Comparison of ENCODE assay signal across 16 cellular contexts in genomic region chr20:58993332-58994248, GRCh38. TPM values are rescaled to one million over a fixed set of nuclear protein-coding genes. Genes with fewer than 3 reads are reported as not detected.
DNase-seq lines count a peak whose midpoint lies in the region; ATAC-seq and TF ChIP-seq lines count a peak whose summit lies in the region.
"Had no signal": no experiment of that assay in that cellular context is flagged by ENCODE, and none has a peak within 500 bp of the region (broad histone marks: within the 10 kb centered on the region; RNA-seq: fewer than 3 reads in every experiment).

No MANE protein-coding gene starts in this region.

- TF ChIP-seq CTCF in CD14-positive monocyte (IDR thresholded peaks at IDR 0.05) (no peak), RWPE2 (IDR thresholded peaks at IDR 0.05; ENCODE audit: poor library complexity, severe bottlenecking) (no peak)

- H3K27me3 Mint-ChIP-seq in CD14-positive monocyte (ENCODE audit: low read depth in 3 of 3) (peaks cover 0 to 4% (median 0%) of the 10 kb centered on the region in 3 donors), memory B cell (no peaks in the 10 kb centered on the region)
- H3K27me3 Mint-ChIP-seq: activated naive CD4-positive, alpha-beta T cell treated with anti-CD3 and anti-CD28 coated beads, Interleukin-2, amount 50 U/mL, for 24 hours; central memory CD8-positive, alpha-beta T cell; stimulated activated naive CD8-positive, alpha-beta T cell treated with anti-CD3 and anti-CD28 coated beads, Interleukin-15, Interleukin-2, amounts not matched to agents 100 ng/mL and 50 ng/mL, for 24 hours had no signal

- peak; percentile 27 for DNase-seq in CD14-positive monocyte (ENCODE audit: low spot score)
- peak; percentile 75 for DNase-seq in RWPE2 (ENCODE audit: low spot score)
- DNase-seq in memory B cell (ENCODE audit: low spot score in 2 of 2): no peak
- DNase-seq in central memory CD4-positive, alpha-beta T cell: no peak
- DNase-seq in middle frontal gyrus (ENCODE audit: extremely low spot score, low spot score): no peak
- no peak for DNase-seq in DMS 273 treated with DMSO at 0.1 percent for 48 hours (lab: John Stamatoyannopoulos, UW)
- DNase-seq: activated CD4-positive, alpha-beta T cell treated with anti-CD3 and anti-CD28 coated beads for 48 hours; NCI-H2227 treated with DMSO at 0.1 percent for 48 hours had no signal

- H3K27ac ChIP-seq in RWPE2 (ENCODE audit: poor library complexity, severe bottlenecking): no peak overlapping the region
- H3K27ac ChIP-seq: BLaER1 had no signal

- no peak overlapping the region for H3K4me3 Mint-ChIP-seq in CD14-positive monocyte
- H3K4me3 Mint-ChIP-seq in memory B cell: no peak overlapping the region
- H3K4me3 Mint-ChIP-seq: activated naive CD4-positive, alpha-beta T cell treated with anti-CD3 and anti-CD28 coated beads, Interleukin-2, amount 50 U/mL, for 24 hours; central memory CD8-positive, alpha-beta T cell; stimulated activated naive CD8-positive, alpha-beta T cell treated with anti-CD3 and anti-CD28 coated beads, Interleukin-15, Interleukin-2, amounts not matched to agents 100 ng/mL and 50 ng/mL, for 24 hours; T-helper 2 cell treated with Interferon-gamma antibody and Interleukin-4, amounts not matched to agents 5 μg/mL and 100 μg/mL, for 36 hours had no signal

- intact Hi-C loops in CD14-positive monocyte (cut with micrococcal nuclease): loop anchor here in 1 of 2 donors (5.0 kb wide), 1 partner anchor 34 kb away; no protein-coding TSS in a partner anchor

- H3K9me3 Mint-ChIP-seq in CD14-positive monocyte: no peaks in the 10 kb centered on the region
- no peaks in the 10 kb centered on the region for H3K9me3 Mint-ChIP-seq in memory B cell
- H3K9me3 Mint-ChIP-seq: activated naive CD4-positive, alpha-beta T cell treated with anti-CD3 and anti-CD28 coated beads, Interleukin-2, amount 50 U/mL, for 24 hours; central memory CD8-positive, alpha-beta T cell; stimulated activated naive CD8-positive, alpha-beta T cell treated with anti-CD3 and anti-CD28 coated beads, Interleukin-15, Interleukin-2, amounts not matched to agents 100 ng/mL and 50 ng/mL, for 24 hours; T-helper 2 cell treated with Interferon-gamma antibody and Interleukin-4, amounts not matched to agents 5 μg/mL and 100 μg/mL, for 36 hours had no signal

- ATAC-seq in GM18520 (IDR thresholded peaks at IDR 0.05; ENCODE audit: unreplicated experiment): peak; percentile 32
- peak; percentile 4; the same call in 2 of the 3 replicates for ATAC-seq in RWPE2 (ENCODE audit: low read depth)
- ATAC-seq in memory B cell (ENCODE audit: low read depth): no peak
- ATAC-seq in HG03175 (IDR thresholded peaks at IDR 0.05; ENCODE audit: unreplicated experiment): no peak

- H3K4me3 ChIP-seq in RWPE2 (ENCODE audit: severe bottlenecking): no peak overlapping the region
- H3K4me3 ChIP-seq: BLaER1, Peyer's patch had no signal

- H3K36me3 Mint-ChIP-seq in CD14-positive monocyte (peaks cover 81 to 94% of the 10 kb centered on the region in 2 donors), memory B cell (peaks cover 35% of the 10 kb centered on the region)

- H3K9me3 ChIP-seq in RWPE2 (ENCODE audit: severe bottlenecking): no peaks in the 10 kb centered on the region
- H3K9me3 ChIP-seq: BLaER1, Peyer's patch had no signal

- peak overlapping the region in 5 of 7 donors; percentile 2 to 63 (median 30) for H3K27ac Mint-ChIP-seq in CD14-positive monocyte
- H3K27ac Mint-ChIP-seq in memory B cell: peak overlapping the region; percentile 45
- H3K27ac Mint-ChIP-seq: activated naive CD4-positive, alpha-beta T cell treated with anti-CD3 and anti-CD28 coated beads, Interleukin-2, amount 50 U/mL, for 24 hours; T-helper 2 cell treated with Interferon-gamma antibody and Interleukin-4, amounts not matched to agents 5 μg/mL and 100 μg/mL, for 36 hours had no signal

- H3K27me3 ChIP-seq in RWPE2 (ENCODE audit: insufficient read depth, poor library complexity, severe bottlenecking): no peaks in the 10 kb centered on the region
- H3K27me3 ChIP-seq: BLaER1, Peyer's patch had no signal

- peaks cover 7% of the 10 kb centered on the region for H3K4me1 Mint-ChIP-seq in CD14-positive monocyte
- peaks cover 17% of the 10 kb centered on the region for H3K4me1 Mint-ChIP-seq in memory B cell

- peaks cover 100% of the 10 kb centered on the region for H3K36me3 ChIP-seq in RWPE2 (ENCODE audit: low read depth)

- H3K4me1 ChIP-seq in RWPE2 (ENCODE audit: insufficient read depth, poor library complexity, severe bottlenecking): no peaks in the 10 kb centered on the region
- H3K4me1 ChIP-seq: BLaER1, Peyer's patch had no signal

RNA-seq across cellular contexts. Expression of gene NELFCD, which starts 12.5 kb away (rescaled TPM):
- polyA plus RNA-seq in CD14-positive monocyte: 10 to 100 TPM; 49.0 to 50.1 TPM

RNA-seq across cellular contexts. Expression of gene CTSZ, which starts 13.5 kb away (rescaled TPM):
- 10 to 100 TPM; 62.6 to 86.4 TPM for polyA plus RNA-seq in CD14-positive monocyte

RNA-seq across cellular contexts. Expression of gene TUBB1, which starts 25.6 kb away (rescaled TPM):
- 1 to 10 TPM; 2.4 to 3.1 TPM for polyA plus RNA-seq in CD14-positive monocyte

RNA-seq across cellular contexts. Expression of gene ATP5F1E, which starts 38.5 kb away (rescaled TPM):
- polyA plus RNA-seq in CD14-positive monocyte: 100 to 1,000 TPM; 102 to 105 TPM

RNA-seq across cellular contexts. Expression of gene PRELID3B, which starts 49.0 kb away (rescaled TPM):
- 10 to 100 TPM; 16.9 to 21.0 TPM for polyA plus RNA-seq in CD14-positive monocyte

Comparison
In these comparisons a context has a peak if more than half of its experiments do, and no peak if none do; other contexts are left out.
1. DNase-seq: peak in CD14-positive monocyte (single experiment) and RWPE2 (single experiment); none in memory B cell (0 of 2), central memory CD4-positive, alpha-beta T cell (single experiment), middle frontal gyrus (single experiment) and DMS 273 treated with DMSO at 0.1 percent for 48 hours (single experiment).
2. ATAC-seq: peak in GM18520 (single experiment) and RWPE2 (single experiment); none in memory B cell (single experiment) and HG03175 (single experiment).